ENCODE assay signal across 11 cellular contexts in the genomic region with DNA sequence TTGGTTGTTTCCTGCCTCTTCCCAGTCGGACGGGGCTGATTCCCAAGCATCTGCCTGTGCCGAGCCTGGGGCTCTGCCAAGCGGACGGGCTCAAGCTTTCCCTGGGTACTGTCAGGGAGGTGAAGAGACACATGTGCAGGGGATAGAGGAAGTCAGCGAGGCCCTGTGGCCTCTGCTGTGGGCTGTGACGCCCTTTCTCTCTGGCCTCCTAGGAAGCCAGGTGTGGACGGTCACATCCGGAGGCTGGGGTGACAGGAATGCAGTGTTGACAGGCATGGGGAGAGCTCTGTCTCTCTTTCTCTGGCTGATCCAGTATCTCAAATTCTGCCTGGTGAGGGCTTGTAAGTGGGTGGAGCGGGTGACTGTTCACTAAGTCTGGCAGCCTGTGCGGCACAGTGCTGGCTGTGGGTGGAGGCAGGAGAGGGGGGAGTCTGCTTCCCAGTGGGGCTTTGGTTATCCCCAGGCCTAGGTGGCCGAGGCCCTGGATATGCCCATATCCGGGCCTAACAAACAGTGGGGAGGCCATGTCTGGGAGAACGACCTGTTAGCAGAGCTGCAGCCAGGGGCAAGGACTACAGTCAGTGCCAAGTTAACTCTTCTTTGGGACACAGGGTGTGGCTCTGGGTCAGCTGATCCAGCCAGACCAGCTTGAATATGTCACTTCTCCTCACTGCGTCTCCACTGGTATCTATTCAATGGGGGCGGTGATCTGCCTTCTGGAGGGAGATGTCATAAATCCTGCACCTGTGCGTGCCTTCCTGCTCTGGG. TPM values are rescaled to one million over a fixed set of nuclear protein-coding genes. Genes with fewer than 3 reads are reported as not detected.
DNase-seq lines count a peak whose midpoint lies in the region; ATAC-seq lines count a peak whose summit lies in the region.
"Had no signal": no experiment of that assay in that cellular context is flagged by ENCODE, and none has a peak within 500 bp of the region (broad histone marks: within the 10 kb centered on the region; RNA-seq: fewer than 3 reads in every experiment).

No MANE protein-coding gene starts in this region.

- H3K9ac ChIP-seq in mesenchymal stem cell (ENCODE audit: low read length) = peak overlapping the region; percentile 21

- peaks cover 46 to 53% of the 10 kb centered on the region in 2 experiments for H3K36me3 ChIP-seq in mesenchymal stem cell (ENCODE audit: control insufficient read depth in 1 of 2, insufficient read depth in 2 of 2, low read depth in 1 of 2, low read length in 2 of 2)

- no peak overlapping the region for H3K18ac ChIP-seq in mesenchymal stem cell (ENCODE audit: low read depth in 1 of 2, low read length in 2 of 2)

- DNase-seq in stimulated activated naive CD8-positive, alpha-beta T cell treated with anti-CD3 and anti-CD28 coated beads, Interleukin-15, amount 100 ng/mL, for 72 hours = no peak
- DNase-seq in stimulated activated naive CD8-positive, alpha-beta T cell treated with anti-CD3 and anti-CD28 coated beads, Interleukin-15, Interleukin-2, amounts not matched to agents 100 U/mL and 50 U/mL, for 24 hours = no peak
- DNase-seq in cerebellar cortex (ENCODE audit: low spot score) (peak; percentile 35), mesenchymal stem cell (no peak), DMS79 (lab: John Stamatoyannopoulos, UW) (no peak), ACHN (no peak), SW480 (ENCODE audit: low spot score) (no peak)
- DNase-seq: NCI-H1105 treated with DMSO at 0.1 percent for 48 hours, SW 1271 had no signal

- peaks cover 21% of the 10 kb centered on the region for H3K4me1 Mint-ChIP-seq in stimulated activated naive CD8-positive, alpha-beta T cell treated with anti-CD3 and anti-CD28 coated beads, Interleukin-15, amount 100 ng/mL, for 72 hours

- H2BK12ac ChIP-seq in mesenchymal stem cell (ENCODE audit: low read length in 2 of 2) = no peak overlapping the region

- no peak overlapping the region for H3K14ac ChIP-seq in mesenchymal stem cell (ENCODE audit: low read length in 2 of 2)

- no peak overlapping the region for H3K27ac ChIP-seq in mesenchymal stem cell (ENCODE audit: low read length, poor library complexity, severe bottlenecking)
- H3K27ac ChIP-seq: spleen had no signal

- H3K4me3 ChIP-seq in mesenchymal stem cell (ENCODE audit: insufficient read depth in 1 of 2, low read depth in 1 of 2, low read length in 2 of 2) = no peak overlapping the region

- no peak overlapping the region for H3K23ac ChIP-seq in mesenchymal stem cell (ENCODE audit: low read length in 2 of 2)

- H3K9me3 Mint-ChIP-seq in stimulated activated naive CD8-positive, alpha-beta T cell treated with anti-CD3 and anti-CD28 coated beads, Interleukin-15, amount 100 ng/mL, for 72 hours = no peaks in the 10 kb centered on the region

- no peaks in the 10 kb centered on the region for H3K27me3 ChIP-seq in mesenchymal stem cell (ENCODE audit: control insufficient read depth in 1 of 2, insufficient read depth in 1 of 2, low read length in 2 of 2)

- H4K8ac ChIP-seq in mesenchymal stem cell (ENCODE audit: low read length) = no peak overlapping the region

- H3K9me3 ChIP-seq in mesenchymal stem cell (ENCODE audit: control insufficient read depth, low read length) = no peaks in the 10 kb centered on the region
- H3K9me3 ChIP-seq: spleen had no signal

- no peak overlapping the region for H4K91ac ChIP-seq in mesenchymal stem cell (ENCODE audit: low read length)

- H2BK120ac ChIP-seq in mesenchymal stem cell (ENCODE audit: low read depth, low read length) = no peak overlapping the region

- H3K27me3 Mint-ChIP-seq in stimulated activated naive CD8-positive, alpha-beta T cell treated with anti-CD3 and anti-CD28 coated beads, Interleukin-15, amount 100 ng/mL, for 72 hours = no peaks in the 10 kb centered on the region

- 92% methylated on average over 17 of the region's 17 CpGs for WGBS in mesenchymal stem cell

- in situ Hi-C loops in ACHN (cut with HindIII; ENCODE audit: low pct_ligation_motif_present, low pct_unique_long_range_greater_than_20kb, low sequenced_read_pairs) = no loop called here

- H3K4ac ChIP-seq in mesenchymal stem cell (ENCODE audit: low read depth in 1 of 2, low read length in 2 of 2) = no peak overlapping the region

- H3K4me1 ChIP-seq in mesenchymal stem cell (ENCODE audit: control insufficient read depth, insufficient read depth, low read depth, low read length) = peaks cover 10% of the 10 kb centered on the region

- H3K4me2 ChIP-seq in mesenchymal stem cell (ENCODE audit: low read length, poor library complexity, severe bottlenecking) = no peak overlapping the region

- no peak overlapping the region for H2AFZ ChIP-seq in mesenchymal stem cell (ENCODE audit: low read depth, low read length)

- no peak overlapping the region for H3K27ac Mint-ChIP-seq in stimulated activated naive CD8-positive, alpha-beta T cell treated with anti-CD3 and anti-CD28 coated beads, Interleukin-15, amount 100 ng/mL, for 72 hours

- H3K4me3 Mint-ChIP-seq in stimulated activated naive CD8-positive, alpha-beta T cell treated with anti-CD3 and anti-CD28 coated beads, Interleukin-15, amount 100 ng/mL, for 72 hours = peak overlapping the region; percentile 32 to 87

- no peak overlapping the region for H2AK5ac ChIP-seq in mesenchymal stem cell (ENCODE audit: low read length, severe bottlenecking)

- ATAC-seq in stimulated activated naive CD8-positive, alpha-beta T cell treated with anti-CD3 and anti-CD28 coated beads, Interleukin-15, amount 100 ng/mL, for 72 hours = no peak
- ATAC-seq in stimulated activated naive CD8-positive, alpha-beta T cell treated with anti-CD3 and anti-CD28 coated beads, Interleukin-15, Interleukin-2, amounts not matched to agents 100 U/mL and 50 U/mL, for 24 hours = no peak
- ATAC-seq in GM19328 (IDR thresholded peaks at IDR 0.05; ENCODE audit: unreplicated experiment) = no peak

- H2BK15ac ChIP-seq in mesenchymal stem cell (ENCODE audit: low read depth, poor library complexity, severe bottlenecking) = no peak overlapping the region

- H2BK5ac ChIP-seq in mesenchymal stem cell (ENCODE audit: low read depth, low read length, poor library complexity, severe bottlenecking) = no peak overlapping the region

- H3K79me1 ChIP-seq in mesenchymal stem cell (replicated peaks; ENCODE audit: low read length, poor library complexity, severe bottlenecking) = peaks cover 14% of the 10 kb centered on the region

RNA-seq across cellular contexts. Expression of gene KCTD17, which starts 2.0 kb away (rescaled TPM):
- polyA plus RNA-seq in mesenchymal stem cell (2013, experiment 1 of 2) = 17.9 TPM
- 20.1 TPM for polyA plus RNA-seq in mesenchymal stem cell (2013, experiment 2 of 2)

RNA-seq across cellular contexts. Expression of gene MPST, which starts 34.0 kb away (rescaled TPM):
- 81.0 TPM for polyA plus RNA-seq in mesenchymal stem cell (2013, experiment 1 of 2)
- polyA plus RNA-seq in mesenchymal stem cell (2013, experiment 2 of 2) = 80.4 TPM

RNA-seq across cellular contexts. Expression of gene TST, which starts 34.2 kb away (rescaled TPM):
- 38.9 TPM for polyA plus RNA-seq in mesenchymal stem cell (2013, experiment 1 of 2)
- polyA plus RNA-seq in mesenchymal stem cell (2013, experiment 2 of 2) = 40.6 TPM

RNA-seq across cellular contexts. Expression of gene TMPRSS6, which starts 56.0 kb away (rescaled TPM):
- polyA plus RNA-seq in mesenchymal stem cell (2013, experiment 1 of 2) = not detected
- not detected for polyA plus RNA-seq in mesenchymal stem cell (2013, experiment 2 of 2)
